In genomic region chr20:53162251-53162835, GRCh38 we compare ENCODE assay signal across 1 cellular context.
TF ChIP-seq lines count a peak whose summit lies in the region.

No MANE protein-coding gene starts in this region.

TF ChIP-seq in HCT116, 20 proteins besides CTCF, POLR2A, EP300 and RAD21 (continued from another document):
- TF ChIP-seq REST (IDR thresholded peaks at IDR 0.05; ENCODE audit: low read depth) (no peak), MAX (IDR thresholded peaks at IDR 0.05) (peak; percentile 31; the same call in 1 of the 2 replicates), SIN3A (IDR thresholded peaks at IDR 0.05; ENCODE audit: low read depth) (no peak), YY1 (IDR thresholded peaks at IDR 0.05; ENCODE audit: extremely low read depth, insufficient replicate concordance, low read depth, low read length) (no peak), SRF (IDR thresholded peaks at IDR 0.05; ENCODE audit: low read depth) (no peak), EZH2phosphoT487 (IDR thresholded peaks at IDR 0.05; ENCODE audit: borderline replicate concordance) (no peak)
TF ChIP-seq in HCT116: peak in this region for 4.
